In the genomic region with DNA sequence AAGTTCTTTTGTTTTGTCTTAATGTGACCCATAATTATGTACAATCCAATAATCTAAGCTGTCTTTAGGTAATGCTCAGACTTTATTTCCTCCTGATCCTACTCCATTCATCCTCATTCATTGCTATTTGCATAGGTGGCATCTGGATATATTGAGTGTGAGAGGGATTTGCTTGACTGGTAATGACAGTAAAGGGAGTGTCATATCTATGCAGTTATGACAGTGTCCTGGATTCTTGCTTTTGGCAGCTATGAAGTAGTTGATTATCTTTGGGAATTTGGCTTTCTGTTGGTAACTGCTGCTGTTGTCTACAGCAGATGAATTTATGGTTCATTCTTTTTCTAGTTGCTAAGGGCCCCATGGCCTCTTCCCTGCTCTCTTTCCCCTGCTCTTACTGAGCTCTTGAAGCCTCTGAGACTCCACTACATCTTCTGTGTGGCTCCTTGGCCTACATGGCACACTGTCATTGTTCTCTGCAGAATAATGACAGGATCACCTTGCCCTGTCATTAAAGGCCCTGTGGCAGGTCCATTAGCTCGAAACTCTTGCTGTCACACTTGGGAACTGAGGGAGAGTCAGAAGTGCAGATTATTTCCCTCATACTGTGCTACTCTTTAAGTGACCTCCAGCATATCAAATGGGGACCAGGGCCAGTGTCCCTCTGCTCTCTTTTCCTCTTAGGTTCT, we compare ENCODE assay signal across 13 cellular contexts.
"Had no signal": no experiment of that assay in that cellular context is flagged by ENCODE, and none has a peak within 500 bp of the region (broad histone marks: within the 10 kb centered on the region; RNA-seq: fewer than 3 reads in every experiment).

No MANE protein-coding gene starts in this region.

- H3K4me1 Mint-ChIP-seq: neural crest cell had no signal

- H3K27ac Mint-ChIP-seq: activated T-helper 2 cell treated with anti-CD3 and anti-CD28 coated beads, Interferon-gamma antibody, Interleukin-2, Interleukin-4, amounts not matched to agents 10 μg/mL and 5 μg/mL and 100 μg/mL, durations not matched to agents 14 hours and 24 hours and 36 hours; T-helper 1 cell treated with Interleukin-12 subunit alpha and Interleukin-12 subunit beta and Interleukin-4 antibody, amounts not matched to agents 30 μg/mL and 1 μg/mL, for 36 hours had no signal

- ATAC-seq: psoas muscle had no signal

- H3K9me3 Mint-ChIP-seq: activated naive CD4-positive, alpha-beta T cell treated with anti-CD3 and anti-CD28 coated beads for 36 hours; activated T-helper 2 cell treated with anti-CD3 and anti-CD28 coated beads, Interferon-gamma antibody, Interleukin-2, Interleukin-4, amounts not matched to agents 10 μg/mL and 5 μg/mL and 100 μg/mL, durations not matched to agents 14 hours and 24 hours and 36 hours; neural crest cell; T-helper 1 cell treated with Interleukin-12 subunit alpha and Interleukin-12 subunit beta and Interleukin-4 antibody, amounts not matched to agents 30 μg/mL and 1 μg/mL, for 36 hours had no signal

- H3K4me3 Mint-ChIP-seq: activated naive CD4-positive, alpha-beta T cell treated with anti-CD3 and anti-CD28 coated beads for 36 hours; neural crest cell; T-helper 1 cell treated with Interleukin-12 subunit alpha and Interleukin-12 subunit beta and Interleukin-4 antibody, amounts not matched to agents 30 μg/mL and 1 μg/mL, for 36 hours had no signal

- DNase-seq: activated CD4-positive, alpha-beta T cell treated with anti-CD3 and anti-CD28 coated beads for 48 hours; activated CD8-positive, alpha-beta memory T cell treated with anti-CD3 and anti-CD28 coated beads, Interleukin-2, amount 50 U/mL, for 48 hours; activated naive CD4-positive, alpha-beta T cell treated with anti-CD3 and anti-CD28 coated beads for 36 hours; adrenal gland; central memory CD4-positive, alpha-beta T cell; colonic mucosa; psoas muscle; sigmoid colon; spleen; thyroid gland had no signal
